Comparison of ENCODE assay signal across 22 cellular contexts in the genomic region with DNA sequence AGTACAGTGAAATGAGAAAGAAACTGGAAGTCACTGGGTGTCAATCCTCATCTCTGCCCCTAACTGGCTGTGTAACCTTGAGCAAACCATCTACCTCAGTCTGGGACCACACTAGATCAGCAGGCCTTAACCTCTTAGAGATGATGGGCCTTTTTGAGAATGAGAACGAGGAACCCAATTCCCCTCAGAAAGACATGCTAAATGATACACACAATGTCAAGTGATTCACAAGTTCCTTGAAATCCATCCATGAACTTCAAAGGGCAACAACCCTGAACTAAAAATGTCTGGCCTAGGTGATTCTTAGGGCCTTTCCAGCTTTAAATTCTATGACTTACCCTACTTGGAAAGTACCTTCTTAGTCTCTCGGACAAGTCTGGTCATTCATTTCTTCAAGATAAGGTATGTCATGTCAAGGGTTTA. TPM values are rescaled to one million over a fixed set of nuclear protein-coding genes. Genes with fewer than 3 reads are reported as not detected.
A peak's percentile ranks its signal among the peaks of the same experiment; 100 is the strongest.
DNase-seq lines count a peak whose midpoint lies in the region; ATAC-seq and TF ChIP-seq lines count a peak whose summit lies in the region.
"Had no signal": no experiment of that assay in that cellular context is flagged by ENCODE, and none has a peak within 500 bp of the region (broad histone marks: within the 10 kb centered on the region; RNA-seq: fewer than 3 reads in every experiment).

No MANE protein-coding gene starts in this region.

- peak; percentile 16 for DNase-seq in activated CD8-positive, alpha-beta T cell treated with anti-CD3 and anti-CD28 coated beads for 36 hours
- DNase-seq in activated CD8-positive, alpha-beta T cell treated with anti-CD3 and anti-CD28 coated beads, Interleukin-2, amount 10 ng/mL, durations not matched to agents 7 days and 5 days, result no peak
- DNase-seq in stimulated activated effector memory CD8-positive, alpha-beta T cell treated with anti-CD3 and anti-CD28 coated beads, Interleukin-12 subunit alpha, Interleukin-12 subunit beta, amount 100 ng/mL, for 72 hours (ENCODE audit: low spot score in 2 of 2), result no peak
- no peak for DNase-seq in KBM-7
- DNase-seq in HuH-7 (ENCODE audit: low spot score), result no peak
- DNase-seq in upper lobe of left lung, result no peak
- DNase-seq: activated CD4-positive, CD25-positive, alpha-beta regulatory T cell; body of pancreas; Calu3; effector memory CD4-positive, alpha-beta T cell; esophagus squamous epithelium; lower lobe of right lung; NCI-H2107; NCI-H510A; stimulated activated CD4-positive, alpha-beta T cell treated with anti-CD3 and anti-CD28 coated beads, Interleukin-2, amount 100 ng/mL, for 48 hours; T1000 had no signal

- peaks cover 0 to 8% (median 0%) of the 10 kb centered on the region in 4 donors for H3K36me3 ChIP-seq in upper lobe of left lung

- no peaks in the 10 kb centered on the region for H3K9me3 Mint-ChIP-seq in activated CD8-positive, alpha-beta T cell treated with anti-CD3 and anti-CD28 coated beads for 36 hours
- no peaks in the 10 kb centered on the region for H3K9me3 Mint-ChIP-seq in activated CD8-positive, alpha-beta T cell treated with anti-CD3 and anti-CD28 coated beads, Interleukin-2, amount 10 ng/mL, durations not matched to agents 7 days and 5 days (ENCODE audit: insufficient read depth)
- H3K9me3 Mint-ChIP-seq in stimulated activated effector memory CD8-positive, alpha-beta T cell treated with anti-CD3 and anti-CD28 coated beads, Interleukin-12 subunit alpha, Interleukin-12 subunit beta, amount 100 ng/mL, for 72 hours, result no peaks in the 10 kb centered on the region

- peak; percentile 90 for ATAC-seq in activated CD8-positive, alpha-beta T cell treated with anti-CD3 and anti-CD28 coated beads for 36 hours
- ATAC-seq in activated CD8-positive, alpha-beta T cell treated with anti-CD3 and anti-CD28 coated beads, Interleukin-2, amount 10 ng/mL, durations not matched to agents 7 days and 5 days, result no peak
- ATAC-seq in GM18520 (IDR thresholded peaks at IDR 0.05; ENCODE audit: unreplicated experiment) (peak; percentile 50), HG03045 (IDR thresholded peaks at IDR 0.05; ENCODE audit: unreplicated experiment) (peak; percentile 50), upper lobe of left lung (ENCODE audit: low FRiP score in 2 of 2) (no peak)
- peak; percentile 88 for ATAC-seq in stimulated activated effector memory CD8-positive, alpha-beta T cell treated with anti-CD3 and anti-CD28 coated beads, Interleukin-12 subunit alpha, Interleukin-12 subunit beta, amount 100 ng/mL, for 72 hours
- ATAC-seq: body of pancreas, lower lobe of right lung, SK-N-SH treated with all-trans-retinoic acid at 6 μM for 48 hours had no signal

- intact Hi-C loops in activated CD8-positive, alpha-beta T cell treated with anti-CD3 and anti-CD28 coated beads for 36 hours (cut with micrococcal nuclease), result no loop called here

- no peak overlapping the region for H3K4me3 Mint-ChIP-seq in activated CD8-positive, alpha-beta T cell treated with anti-CD3 and anti-CD28 coated beads for 36 hours
- no peak overlapping the region for H3K4me3 Mint-ChIP-seq in activated CD8-positive, alpha-beta T cell treated with anti-CD3 and anti-CD28 coated beads, Interleukin-2, amount 10 ng/mL, durations not matched to agents 7 days and 5 days
- no peak overlapping the region for H3K4me3 Mint-ChIP-seq in stimulated activated effector memory CD8-positive, alpha-beta T cell treated with anti-CD3 and anti-CD28 coated beads, Interleukin-12 subunit alpha, Interleukin-12 subunit beta, amount 100 ng/mL, for 72 hours

- POLR2A ChIA-PET in activated CD8-positive, alpha-beta T cell treated with anti-CD3 and anti-CD28 coated beads for 36 hours (lab: Charles Lee), result no interaction called here
- POLR2A ChIA-PET in activated CD8-positive, alpha-beta T cell treated with anti-CD3 and anti-CD28 coated beads, Interleukin-2, amount 10 ng/mL, durations not matched to agents 7 days and 5 days (lab: Charles Lee), result no interaction called here

- no peak overlapping the region for H3K27ac ChIP-seq in upper lobe of left lung
- H3K27ac ChIP-seq: BLaER1, body of pancreas, esophagus squamous epithelium, lower lobe of right lung, RWPE1 had no signal

- no peaks in the 10 kb centered on the region for H3K27me3 Mint-ChIP-seq in activated CD8-positive, alpha-beta T cell treated with anti-CD3 and anti-CD28 coated beads for 36 hours
- no peaks in the 10 kb centered on the region for H3K27me3 Mint-ChIP-seq in activated CD8-positive, alpha-beta T cell treated with anti-CD3 and anti-CD28 coated beads, Interleukin-2, amount 10 ng/mL, durations not matched to agents 7 days and 5 days (ENCODE audit: low read depth)

- in situ Hi-C loops in KBM-7 (cut with MboI; ENCODE audit: low pct_unique_long_range_greater_than_20kb, low sequenced_read_pairs), result no loop called here

- H3K27me3 ChIP-seq in upper lobe of left lung, result no peaks in the 10 kb centered on the region
- H3K27me3 ChIP-seq: body of pancreas, esophagus squamous epithelium had no signal

- no peak for TF ChIP-seq CTCF in activated CD8-positive, alpha-beta T cell treated with anti-CD3 and anti-CD28 coated beads for 36 hours (IDR thresholded peaks at IDR 0.05)
- TF ChIP-seq CTCF in upper lobe of left lung (IDR thresholded peaks at IDR 0.05), result no peak

- peaks cover 23% of the 10 kb centered on the region for H3K36me3 Mint-ChIP-seq in activated CD8-positive, alpha-beta T cell treated with anti-CD3 and anti-CD28 coated beads for 36 hours (ENCODE audit: low read depth)
- H3K36me3 Mint-ChIP-seq in activated CD8-positive, alpha-beta T cell treated with anti-CD3 and anti-CD28 coated beads, Interleukin-2, amount 10 ng/mL, durations not matched to agents 7 days and 5 days (ENCODE audit: low read depth), result peaks cover 11% of the 10 kb centered on the region
- peaks cover 50% of the 10 kb centered on the region for H3K36me3 Mint-ChIP-seq in stimulated activated effector memory CD8-positive, alpha-beta T cell treated with anti-CD3 and anti-CD28 coated beads, Interleukin-12 subunit alpha, Interleukin-12 subunit beta, amount 100 ng/mL, for 72 hours

- H3K27ac Mint-ChIP-seq in activated CD8-positive, alpha-beta T cell treated with anti-CD3 and anti-CD28 coated beads for 36 hours, result peak overlapping the region; percentile 78
- H3K27ac Mint-ChIP-seq in activated CD8-positive, alpha-beta T cell treated with anti-CD3 and anti-CD28 coated beads, Interleukin-2, amount 10 ng/mL, durations not matched to agents 7 days and 5 days, result no peak overlapping the region
- peak overlapping the region; percentile 83 for H3K27ac Mint-ChIP-seq in stimulated activated effector memory CD8-positive, alpha-beta T cell treated with anti-CD3 and anti-CD28 coated beads, Interleukin-12 subunit alpha, Interleukin-12 subunit beta, amount 100 ng/mL, for 72 hours

- TF ChIP-seq EP300 in upper lobe of left lung (IDR thresholded peaks at IDR 0.05), result no peak

- H3K9me3 ChIP-seq in upper lobe of left lung, result no peaks in the 10 kb centered on the region
- H3K9me3 ChIP-seq: BLaER1, body of pancreas, esophagus squamous epithelium, lower lobe of right lung had no signal

- TF ChIP-seq POLR2A in upper lobe of left lung (IDR thresholded peaks at IDR 0.05), result no peak

- CTCF ChIA-PET in activated CD8-positive, alpha-beta T cell treated with anti-CD3 and anti-CD28 coated beads for 36 hours (lab: Charles Lee), result interaction anchor here (0.8 to 1.4 kb wide), 2 partner anchors 17 to 171 kb away, joined by 3 to 4 read pairs; no protein-coding TSS in a partner anchor
- CTCF ChIA-PET in activated CD8-positive, alpha-beta T cell treated with anti-CD3 and anti-CD28 coated beads, Interleukin-2, amount 10 ng/mL, durations not matched to agents 7 days and 5 days (lab: Charles Lee), result interaction anchor here (1.1 kb wide), 1 partner anchor 50 kb away, joined by 3 read pairs; no protein-coding TSS in a partner anchor

- H3K4me1 Mint-ChIP-seq in activated CD8-positive, alpha-beta T cell treated with anti-CD3 and anti-CD28 coated beads for 36 hours (ENCODE audit: low read depth), result peaks cover 30% of the 10 kb centered on the region
- H3K4me1 Mint-ChIP-seq in activated CD8-positive, alpha-beta T cell treated with anti-CD3 and anti-CD28 coated beads, Interleukin-2, amount 10 ng/mL, durations not matched to agents 7 days and 5 days (ENCODE audit: low read depth), result peaks cover 5% of the 10 kb centered on the region
- H3K4me1 Mint-ChIP-seq in stimulated activated effector memory CD8-positive, alpha-beta T cell treated with anti-CD3 and anti-CD28 coated beads, Interleukin-12 subunit alpha, Interleukin-12 subunit beta, amount 100 ng/mL, for 72 hours, result peaks cover 15% of the 10 kb centered on the region

- 70 to 88% methylated on average over 2 of the region's 2 CpGs for WGBS in upper lobe of left lung, 2 donors

- no peaks in the 10 kb centered on the region for H3K4me1 ChIP-seq in upper lobe of left lung
- H3K4me1 ChIP-seq: BLaER1, body of pancreas, lower lobe of right lung had no signal

- no peak overlapping the region for H3K4me3 ChIP-seq in upper lobe of left lung
- H3K4me3 ChIP-seq: BLaER1, body of pancreas, esophagus squamous epithelium, lower lobe of right lung, smooth muscle cell had no signal

RNA-seq across cellular contexts. Expression of a gene that starts 47.4 kb away (rescaled TPM):
- 10 to 100 TPM; 63.1 to 64.0 TPM for total RNA-seq in activated CD8-positive, alpha-beta T cell treated with anti-CD3 and anti-CD28 coated beads for 36 hours
- 10 to 100 TPM; 44.8 to 50.7 TPM for total RNA-seq in activated CD8-positive, alpha-beta T cell treated with anti-CD3 and anti-CD28 coated beads, Interleukin-2, amount 10 ng/mL, durations not matched to agents 7 days and 5 days
- 100 to 1,000 TPM in 3 of 6 donors, 10 to 100 TPM in 3; 53.2 to 156 (median 106) TPM for total RNA-seq in upper lobe of left lung

Comparison
In these comparisons a context has a peak if more than half of its experiments do, and no peak if none do; other contexts are left out.
1. ATAC-seq: peak in activated CD8-positive, alpha-beta T cell treated with anti-CD3 and anti-CD28 coated beads for 36 hours (single experiment), GM18520 (single experiment), HG03045 (single experiment) and stimulated activated effector memory CD8-positive, alpha-beta T cell treated with anti-CD3 and anti-CD28 coated beads, Interleukin-12 subunit alpha, Interleukin-12 subunit beta, amount 100 ng/mL, for 72 hours (single experiment); none in activated CD8-positive, alpha-beta T cell treated with anti-CD3 and anti-CD28 coated beads, Interleukin-2, amount 10 ng/mL, durations not matched to agents 7 days and 5 days (single experiment) and upper lobe of left lung (0 of 2).